ENCODE assay signal across 19 cellular contexts in the genomic region with DNA sequence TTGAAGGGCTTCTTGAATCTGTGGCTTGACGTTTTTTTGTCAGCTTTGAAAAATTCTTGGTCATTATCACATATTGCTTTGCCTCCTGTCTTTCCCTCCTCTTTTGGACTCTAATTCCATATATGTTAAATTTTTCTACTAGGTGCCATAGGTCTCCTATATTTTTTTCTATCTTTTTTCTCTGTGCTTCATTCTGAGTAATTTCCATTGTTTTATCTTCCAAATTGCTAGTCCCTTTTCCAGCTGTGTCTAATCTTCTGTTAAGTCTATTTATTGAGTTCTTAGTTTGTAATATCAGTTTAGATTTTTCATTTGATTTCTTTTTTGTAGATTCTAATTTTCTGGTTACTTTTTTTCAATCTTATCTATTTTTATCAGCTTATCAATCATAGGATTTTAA. TPM values are rescaled to one million over a fixed set of nuclear protein-coding genes. Genes with fewer than 3 reads are reported as not detected.
DNase-seq lines count a peak whose midpoint lies in the region; ATAC-seq and TF ChIP-seq lines count a peak whose summit lies in the region.
"Had no signal": no experiment of that assay in that cellular context is flagged by ENCODE, and none has a peak within 500 bp of the region (broad histone marks: within the 10 kb centered on the region; RNA-seq: fewer than 3 reads in every experiment).

No MANE protein-coding gene starts in this region.

- no peaks in the 10 kb centered on the region for H3K36me3 ChIP-seq in Peyer's patch
- H3K36me3 ChIP-seq: BE2C had no signal

- H3K4me3 ChIP-seq in Peyer's patch: no peak overlapping the region
- H3K4me3 ChIP-seq: GM23338 had no signal

- no peaks in the 10 kb centered on the region for H3K9me3 ChIP-seq in CD4-positive, alpha-beta T cell (ENCODE audit: control insufficient read depth, low read length)
- peaks cover 0 to 3% (median 0%) of the 10 kb centered on the region in 4 donors for H3K9me3 ChIP-seq in Peyer's patch
- H3K9me3 ChIP-seq: BE2C had no signal

- no peak overlapping the region for H3K4me3 Mint-ChIP-seq in activated CD4-positive, alpha-beta T cell treated with anti-CD3 and anti-CD28 coated beads for 36 hours
- no peak overlapping the region for H3K4me3 Mint-ChIP-seq in CD4-positive, alpha-beta T cell
- H3K4me3 Mint-ChIP-seq in activated naive CD8-positive, alpha-beta T cell treated with anti-CD3 and anti-CD28 coated beads, Interleukin-2, amount 10 ng/mL, durations not matched to agents 7 days and 5 days: no peak overlapping the region
- peak overlapping the region; percentile 66 for H3K4me3 Mint-ChIP-seq in natural killer cell
- H3K4me3 Mint-ChIP-seq: GM23338 had no signal

- CTCF ChIA-PET in activated CD4-positive, alpha-beta T cell treated with anti-CD3 and anti-CD28 coated beads for 36 hours (lab: Charles Lee): no interaction called here
- CTCF ChIA-PET in CD4-positive, alpha-beta T cell (lab: Charles Lee): no interaction called here

- no peak overlapping the region for H3K27ac ChIP-seq in CD4-positive, alpha-beta T cell (ENCODE audit: low read depth, low read length)
- H3K27ac ChIP-seq in Peyer's patch: peak overlapping the region in 1 of 4 donors; percentile 57

- H3K36me3 Mint-ChIP-seq in activated CD4-positive, alpha-beta T cell treated with anti-CD3 and anti-CD28 coated beads for 36 hours (ENCODE audit: low read depth): peaks cover 21% of the 10 kb centered on the region
- no peaks in the 10 kb centered on the region for H3K36me3 Mint-ChIP-seq in CD4-positive, alpha-beta T cell (ENCODE audit: low read depth)
- H3K36me3 Mint-ChIP-seq in activated naive CD8-positive, alpha-beta T cell treated with anti-CD3 and anti-CD28 coated beads, Interleukin-2, amount 10 ng/mL, durations not matched to agents 7 days and 5 days: peaks cover 23% of the 10 kb centered on the region
- H3K36me3 Mint-ChIP-seq in natural killer cell: peaks cover 16% of the 10 kb centered on the region

- intact Hi-C loops in activated CD4-positive, alpha-beta T cell treated with anti-CD3 and anti-CD28 coated beads for 36 hours (cut with DNase I, micrococcal nuclease): no loop called here
- intact Hi-C loops in CD4-positive, alpha-beta T cell (cut with DNase I, micrococcal nuclease): no loop called here
- intact Hi-C loops in natural killer cell (cut with micrococcal nuclease): loop anchor here (5.0 kb wide), 2 partner anchors 104 to 129 kb away; no protein-coding TSS in a partner anchor

- no peak for ATAC-seq in activated CD4-positive, alpha-beta T cell treated with anti-CD3 and anti-CD28 coated beads for 36 hours
- ATAC-seq in CD4-positive, alpha-beta T cell (ENCODE audit: poor library complexity): no peak
- no peak for ATAC-seq in activated naive CD8-positive, alpha-beta T cell treated with anti-CD3 and anti-CD28 coated beads, Interleukin-2, amount 10 ng/mL, durations not matched to agents 7 days and 5 days (ENCODE audit: low read depth)
- ATAC-seq in natural killer cell: no peak
- ATAC-seq in HG02884 (IDR thresholded peaks at IDR 0.05; ENCODE audit: unreplicated experiment): no peak
- ATAC-seq: GM23338 had no signal

- no peaks in the 10 kb centered on the region for H3K27me3 Mint-ChIP-seq in activated CD4-positive, alpha-beta T cell treated with anti-CD3 and anti-CD28 coated beads for 36 hours
- no peaks in the 10 kb centered on the region for H3K27me3 Mint-ChIP-seq in CD4-positive, alpha-beta T cell
- no peaks in the 10 kb centered on the region for H3K27me3 Mint-ChIP-seq in activated naive CD8-positive, alpha-beta T cell treated with anti-CD3 and anti-CD28 coated beads, Interleukin-2, amount 10 ng/mL, durations not matched to agents 7 days and 5 days
- no peaks in the 10 kb centered on the region for H3K27me3 Mint-ChIP-seq in natural killer cell (ENCODE audit: low read depth in 2 of 2)
- H3K27me3 Mint-ChIP-seq: CD4-positive, alpha-beta memory T cell had no signal

- TF ChIP-seq CTCF in CD4-positive, alpha-beta T cell (IDR thresholded peaks at IDR 0.05): no peak
- no peak for TF ChIP-seq CTCF in natural killer cell (IDR thresholded peaks at IDR 0.05)
- no peak for TF ChIP-seq CTCF in Peyer's patch (IDR thresholded peaks at IDR 0.05)

- peaks cover 0 to 7% (median 4%) of the 10 kb centered on the region in 4 donors for H3K4me1 ChIP-seq in Peyer's patch
- H3K4me1 ChIP-seq: BE2C had no signal

- no peak for TF ChIP-seq POLR2A in Peyer's patch (IDR thresholded peaks at IDR 0.05)
- no peak for TF ChIP-seq POLR2A in erythroblast (IDR thresholded peaks at IDR 0.05; ENCODE audit: low read length)

- H3K4me1 Mint-ChIP-seq in activated CD4-positive, alpha-beta T cell treated with anti-CD3 and anti-CD28 coated beads for 36 hours: peaks cover 63% of the 10 kb centered on the region
- H3K4me1 Mint-ChIP-seq in CD4-positive, alpha-beta T cell (ENCODE audit: low read depth): peaks cover 71% of the 10 kb centered on the region
- H3K4me1 Mint-ChIP-seq in activated naive CD8-positive, alpha-beta T cell treated with anti-CD3 and anti-CD28 coated beads, Interleukin-2, amount 10 ng/mL, durations not matched to agents 7 days and 5 days: peaks cover 43% of the 10 kb centered on the region
- peaks cover 73 to 79% of the 10 kb centered on the region in 2 donors for H3K4me1 Mint-ChIP-seq in natural killer cell
- H3K4me1 Mint-ChIP-seq: GM23338 had no signal

- POLR2A ChIA-PET in activated CD4-positive, alpha-beta T cell treated with anti-CD3 and anti-CD28 coated beads for 36 hours (lab: Charles Lee): no interaction called here
- POLR2A ChIA-PET in CD4-positive, alpha-beta T cell (lab: Charles Lee): interaction anchor here (0.7 kb wide), 1 partner anchor 49 kb away, joined by 3 read pairs; no protein-coding TSS in a partner anchor
- POLR2A ChIA-PET in activated naive CD8-positive, alpha-beta T cell treated with anti-CD3 and anti-CD28 coated beads, Interleukin-2, amount 10 ng/mL, durations not matched to agents 7 days and 5 days (lab: Charles Lee): no interaction called here

- H3K9me3 Mint-ChIP-seq in activated CD4-positive, alpha-beta T cell treated with anti-CD3 and anti-CD28 coated beads for 36 hours (ENCODE audit: low read depth): peaks cover 22% of the 10 kb centered on the region
- H3K9me3 Mint-ChIP-seq in CD4-positive, alpha-beta T cell: no peaks in the 10 kb centered on the region
- H3K9me3 Mint-ChIP-seq in activated naive CD8-positive, alpha-beta T cell treated with anti-CD3 and anti-CD28 coated beads, Interleukin-2, amount 10 ng/mL, durations not matched to agents 7 days and 5 days: peaks cover 11% of the 10 kb centered on the region
- H3K9me3 Mint-ChIP-seq in natural killer cell: peaks cover 0 to 2% of the 10 kb centered on the region in 2 donors

- DNase-seq in activated CD4-positive, alpha-beta T cell treated with anti-CD3 and anti-CD28 coated beads for 36 hours: no peak
- no peak for DNase-seq in activated CD4-positive, alpha-beta T cell treated with anti-CD3 and anti-CD28 coated beads, Interleukin-2, amount 50 U/mL, for 48 hours
- no peak for DNase-seq in CD4-positive, alpha-beta T cell
- no peak for DNase-seq in activated naive CD8-positive, alpha-beta T cell treated with anti-CD3 and anti-CD28 coated beads, Interleukin-2, amount 10 ng/mL, durations not matched to agents 7 days and 5 days
- no peak for DNase-seq in natural killer cell
- no peak for DNase-seq in Peyer's patch
- DNase-seq in erythroblast (lab: John Stamatoyannopoulos, UW): no peak
- DNase-seq: BE2C; CD4-positive, alpha-beta memory T cell; DMS53; KBM-7; MV-4-11; NCI-H1694 treated with DMSO at 0.1 percent for 48 hours; NCI-H2227 treated with DMSO at 0.1 percent for 48 hours; NCI-H510A treated with DMSO at 0.1 percent for 48 hours; NCI-H774; SIG-M5 had no signal

- peak overlapping the region; percentile 16 for H3K27ac Mint-ChIP-seq in activated CD4-positive, alpha-beta T cell treated with anti-CD3 and anti-CD28 coated beads for 36 hours
- H3K27ac Mint-ChIP-seq in CD4-positive, alpha-beta T cell: peak overlapping the region; percentile 85
- H3K27ac Mint-ChIP-seq in activated naive CD8-positive, alpha-beta T cell treated with anti-CD3 and anti-CD28 coated beads, Interleukin-2, amount 10 ng/mL, durations not matched to agents 7 days and 5 days: peak overlapping the region; percentile 27
- peak overlapping the region; percentile 93 to 96 for H3K27ac Mint-ChIP-seq in natural killer cell
- H3K27ac Mint-ChIP-seq: GM23338 had no signal

- H3K27me3 ChIP-seq in CD4-positive, alpha-beta T cell (ENCODE audit: control insufficient read depth, insufficient read depth, low read length): no peaks in the 10 kb centered on the region
- no peaks in the 10 kb centered on the region for H3K27me3 ChIP-seq in Peyer's patch
- H3K27me3 ChIP-seq: BE2C had no signal

RNA-seq across cellular contexts. Expression of gene CHST2, which starts 53.7 kb away (rescaled TPM):
- total RNA-seq in activated CD4-positive, alpha-beta T cell treated with anti-CD3 and anti-CD28 coated beads for 36 hours: 1 to 10 TPM; 5.1 to 6.8 TPM
- total RNA-seq in CD4-positive, alpha-beta T cell: 1 to 10 TPM; 2.0 TPM
- 1 to 10 TPM; 2.4 to 3.0 TPM for total RNA-seq in activated naive CD8-positive, alpha-beta T cell treated with anti-CD3 and anti-CD28 coated beads, Interleukin-2, amount 10 ng/mL, durations not matched to agents 7 days and 5 days
- total RNA-seq in natural killer cell (100 to 1,000 TPM in 1 of 3 donors, 10 to 100 TPM in 2; 74.6 to 113 (median 95.4) TPM), Peyer's patch (10 to 100 TPM in 1 of 4 donors, 1 to 10 TPM in 3; 2.8 to 20.6 (median 7.9) TPM)

Comparison
In these comparisons a context has a peak if more than half of its experiments do, and no peak if none do; other contexts are left out.
1. H3K27ac Mint-ChIP-seq: peak in every context shown above with its lines; median percentile 94 in natural killer cell; 85 in CD4-positive, alpha-beta T cell; 27 in activated naive CD8-positive, alpha-beta T cell treated with anti-CD3 and anti-CD28 coated beads, Interleukin-2, amount 10 ng/mL, durations not matched to agents 7 days and 5 days; 16 in activated CD4-positive, alpha-beta T cell treated with anti-CD3 and anti-CD28 coated beads for 36 hours.